ENCODE assay signal across 12 cellular contexts in genomic region chr11:75068559-75068958, GRCh38. TPM values are rescaled to one million over a fixed set of nuclear protein-coding genes. Genes with fewer than 3 reads are reported as not detected.
"Had no signal": no experiment of that assay in that cellular context is flagged by ENCODE, and none has a peak within 500 bp of the region (broad histone marks: within the 10 kb centered on the region; RNA-seq: fewer than 3 reads in every experiment).

No MANE protein-coding gene starts in this region.

- H2AFZ ChIP-seq: GM23248 had no signal

- H3K9me3 ChIP-seq: HAP-1 had no signal

- H3K36me3 ChIP-seq: HAP-1 had no signal

- ATAC-seq: HCT116 had no signal

- H3K4me3 ChIP-seq: GM23248, HAP-1 had no signal

- H3K9ac ChIP-seq: GM23248, KMS-11 had no signal

- DNase-seq: GM23248, GOT3, H7, IMR-90, Karpas-422, KBM-7 had no signal

- H3K4me1 ChIP-seq: HAP-1 had no signal

- H3K27ac ChIP-seq: GM23248, KMS-11 had no signal

- FAIRE-seq: HTR-8/SVneo had no signal

RNA-seq across cellular contexts. Expression of gene OR2AT4, which starts 28.1 kb away (rescaled TPM):
- total RNA-seq: GM23248, H4, H7, HT-29, IMR-90 had no signal
- polyA plus RNA-seq: GM23248, IMR-90 had no signal
